ENCODE assay signal across 1 cellular context in genomic region chr7:12423995-12424745, GRCh38.
TF ChIP-seq lines count a peak whose summit lies in the region.

No MANE protein-coding gene starts in this region.

TF ChIP-seq in endothelial cell of umbilical vein, 7 proteins besides CTCF, POLR2A, EP300 and RAD21:
- TF ChIP-seq EZH2 (IDR thresholded peaks at IDR 0.05; ENCODE audit: borderline replicate concordance, low read depth, low read length, severe bottlenecking): no peak
- TF ChIP-seq MYC (IDR thresholded peaks at IDR 0.05; ENCODE audit: low read depth, low read length): no peak
- no peak for TF ChIP-seq MAX (IDR thresholded peaks at IDR 0.05; ENCODE audit: insufficient read depth, insufficient read length)
- no peak for TF ChIP-seq JUN (IDR thresholded peaks at IDR 0.05; ENCODE audit: borderline replicate concordance, insufficient read depth, insufficient read length, low read depth)
